Comparison of ENCODE assay signal across 35 cellular contexts in genomic region chr20:53047203-53047602, GRCh38.
"Had no signal": no experiment of that assay in that cellular context is flagged by ENCODE, and none has a peak within 500 bp of the region (broad histone marks: within the 10 kb centered on the region; RNA-seq: fewer than 3 reads in every experiment).

No MANE protein-coding gene starts in this region.

- H3K27me3 Mint-ChIP-seq: activated CD4-positive, alpha-beta memory T cell treated with anti-CD3 and anti-CD28 coated beads, Interleukin-2, amount 10 ng/mL, durations not matched to agents 7 days and 5 days; activated CD4-positive, alpha-beta T cell treated with anti-CD3 and anti-CD28 coated beads for 36 hours; activated CD4-positive, alpha-beta T cell treated with anti-CD3 and anti-CD28 coated beads, Interleukin-2, amount 10 ng/mL, durations not matched to agents 7 days and 5 days; activated CD8-positive, alpha-beta memory T cell treated with anti-CD3 and anti-CD28 coated beads, Interleukin-2, amount 10 ng/mL, durations not matched to agents 7 days and 5 days; activated naive CD4-positive, alpha-beta T cell treated with anti-CD3 and anti-CD28 coated beads, Interleukin-2, amount 10 ng/mL, durations not matched to agents 7 days and 5 days; activated naive CD4-positive, alpha-beta T cell treated with anti-CD3 and anti-CD28 coated beads, Interleukin-2, amount 50 U/mL, for 24 hours; activated naive CD8-positive, alpha-beta T cell had no signal

- H3K36me3 ChIP-seq: ascending aorta, WERI-Rb-1 had no signal

- H3K27ac ChIP-seq: ascending aorta, WERI-Rb-1 had no signal

- H3K27ac Mint-ChIP-seq: activated CD4-positive, alpha-beta memory T cell treated with anti-CD3 and anti-CD28 coated beads, Interleukin-2, amount 10 ng/mL, durations not matched to agents 7 days and 5 days; activated CD4-positive, alpha-beta T cell treated with anti-CD3 and anti-CD28 coated beads for 36 hours; activated CD4-positive, alpha-beta T cell treated with anti-CD3 and anti-CD28 coated beads, Interleukin-2, amount 10 ng/mL, durations not matched to agents 7 days and 5 days; activated CD8-positive, alpha-beta memory T cell treated with anti-CD3 and anti-CD28 coated beads, Interleukin-2, amount 10 ng/mL, durations not matched to agents 7 days and 5 days; activated CD8-positive, alpha-beta T cell treated with anti-CD3 and anti-CD28 coated beads, Interleukin-2, amount 10 ng/mL, durations not matched to agents 7 days and 5 days; activated naive CD4-positive, alpha-beta T cell treated with anti-CD3 and anti-CD28 coated beads, Interleukin-2, amount 10 ng/mL, durations not matched to agents 7 days and 5 days; activated naive CD4-positive, alpha-beta T cell treated with anti-CD3 and anti-CD28 coated beads, Interleukin-2, amount 50 U/mL, for 24 hours; activated naive CD8-positive, alpha-beta T cell; activated naive CD8-positive, alpha-beta T cell treated with anti-CD3 and anti-CD28 coated beads, Interleukin-2, amount 10 ng/mL, durations not matched to agents 7 days and 5 days; activated naive CD8-positive, alpha-beta T cell treated with anti-CD3 and anti-CD28 coated beads, Interleukin-2, amount 50 U/mL, for 24 hours; activated T-cell treated with anti-CD3 and anti-CD28 coated beads, Interleukin-2, amount 50 U/mL, for 24 hours; activated T-helper 2 cell treated with anti-CD3 and anti-CD28 coated beads, Interferon-gamma antibody, Interleukin-2, Interleukin-4, amounts not matched to agents 10 μg/mL and 5 μg/mL and 100 μg/mL, durations not matched to agents 14 hours and 24 hours and 36 hours; brain; T-helper 1 cell treated with Interleukin-12 subunit alpha and Interleukin-12 subunit beta and Interleukin-4 antibody, amounts not matched to agents 30 μg/mL and 1 μg/mL, for 36 hours; T-helper 2 cell treated with Interferon-gamma antibody and Interleukin-4, amounts not matched to agents 5 μg/mL and 100 μg/mL, for 36 hours; WTC11 had no signal

- H3K4me3 Mint-ChIP-seq: activated CD4-positive, alpha-beta memory T cell treated with anti-CD3 and anti-CD28 coated beads, Interleukin-2, amount 10 ng/mL, durations not matched to agents 7 days and 5 days; activated CD4-positive, alpha-beta T cell treated with anti-CD3 and anti-CD28 coated beads for 36 hours; activated CD4-positive, alpha-beta T cell treated with anti-CD3 and anti-CD28 coated beads, Interleukin-2, amount 10 ng/mL, durations not matched to agents 7 days and 5 days; activated CD8-positive, alpha-beta memory T cell treated with anti-CD3 and anti-CD28 coated beads, Interleukin-2, amount 10 ng/mL, durations not matched to agents 7 days and 5 days; activated CD8-positive, alpha-beta T cell treated with anti-CD3 and anti-CD28 coated beads, Interleukin-2, amount 10 ng/mL, durations not matched to agents 7 days and 5 days; activated naive CD4-positive, alpha-beta T cell treated with anti-CD3 and anti-CD28 coated beads, Interleukin-2, amount 10 ng/mL, durations not matched to agents 7 days and 5 days; activated naive CD4-positive, alpha-beta T cell treated with anti-CD3 and anti-CD28 coated beads, Interleukin-2, amount 50 U/mL, for 24 hours; activated naive CD8-positive, alpha-beta T cell; activated naive CD8-positive, alpha-beta T cell treated with anti-CD3 and anti-CD28 coated beads, Interleukin-2, amount 10 ng/mL, durations not matched to agents 7 days and 5 days; activated naive CD8-positive, alpha-beta T cell treated with anti-CD3 and anti-CD28 coated beads, Interleukin-2, amount 50 U/mL, for 24 hours; activated T-cell treated with anti-CD3 and anti-CD28 coated beads, Interleukin-2, amount 50 U/mL, for 24 hours; brain; T-helper 1 cell treated with Interleukin-12 subunit alpha and Interleukin-12 subunit beta and Interleukin-4 antibody, amounts not matched to agents 30 μg/mL and 1 μg/mL, for 36 hours; T-helper 2 cell treated with Interferon-gamma antibody and Interleukin-4, amounts not matched to agents 5 μg/mL and 100 μg/mL, for 36 hours; WTC11 had no signal

- H3K4me1 Mint-ChIP-seq: activated CD4-positive, alpha-beta memory T cell treated with anti-CD3 and anti-CD28 coated beads, Interleukin-2, amount 10 ng/mL, durations not matched to agents 7 days and 5 days; activated CD4-positive, alpha-beta T cell treated with anti-CD3 and anti-CD28 coated beads, Interleukin-2, amount 10 ng/mL, durations not matched to agents 7 days and 5 days; activated CD8-positive, alpha-beta memory T cell treated with anti-CD3 and anti-CD28 coated beads, Interleukin-2, amount 10 ng/mL, durations not matched to agents 7 days and 5 days; activated naive CD8-positive, alpha-beta T cell treated with anti-CD3 and anti-CD28 coated beads, Interleukin-2, amount 10 ng/mL, durations not matched to agents 7 days and 5 days; WTC11 had no signal

- DNase-seq: activated CD4-positive, alpha-beta memory T cell treated with anti-CD3 and anti-CD28 coated beads, Interleukin-2, amount 10 ng/mL, durations not matched to agents 7 days and 5 days; activated CD4-positive, alpha-beta T cell treated with anti-CD3 and anti-CD28 coated beads for 1 hour; activated CD4-positive, alpha-beta T cell treated with anti-CD3 and anti-CD28 coated beads for 36 hours; activated CD4-positive, alpha-beta T cell treated with anti-CD3 and anti-CD28 coated beads for 48 hours; activated CD4-positive, alpha-beta T cell treated with anti-CD3 and anti-CD28 coated beads, Interleukin-2, amount 10 ng/mL, durations not matched to agents 7 days and 5 days; activated CD4-positive, alpha-beta T cell treated with anti-CD3 and anti-CD28 coated beads, Interleukin-2, amount 50 U/mL, for 48 hours; activated CD4-positive, CD25-positive, alpha-beta regulatory T cell; activated CD8-positive, alpha-beta memory T cell treated with anti-CD3 and anti-CD28 coated beads for 24 hours; activated CD8-positive, alpha-beta memory T cell treated with anti-CD3 and anti-CD28 coated beads, Interleukin-2, amount 10 ng/mL, durations not matched to agents 7 days and 5 days; activated CD8-positive, alpha-beta memory T cell treated with anti-CD3 and anti-CD28 coated beads, Interleukin-2, amount 50 U/mL, for 48 hours; activated CD8-positive, alpha-beta T cell treated with anti-CD3 and anti-CD28 coated beads, Interleukin-2, amount 10 ng/mL, durations not matched to agents 7 days and 5 days; activated effector memory CD4-positive, alpha-beta T cell treated with Interleukin-2 at 50 U/mL for 16 hours; activated gamma-delta T cell; activated naive CD4-positive, alpha-beta T cell treated with anti-CD3 and anti-CD28 coated beads, Interleukin-2, amount 10 ng/mL, durations not matched to agents 7 days and 5 days; activated naive CD4-positive, alpha-beta T cell treated with Interleukin-2 at 50 U/mL for 16 hours; activated naive CD8-positive, alpha-beta T cell treated with anti-CD3 and anti-CD28 coated beads, Interleukin-2, amount 10 ng/mL, durations not matched to agents 7 days and 5 days; activated naive CD8-positive, alpha-beta T cell treated with anti-CD3 and anti-CD28 coated beads, Interleukin-2, amount 50 U/mL, for 24 hours; activated T-cell treated with anti-CD3 and anti-CD28 coated beads, Interleukin-2, amount 50 U/mL, for 24 hours; activated T-cell treated with anti-CD3 and anti-CD28 coated beads, Interleukin-2, amount 50 U/mL, for 48 hours; amygdala; anterior cingulate cortex; central memory CD4-positive, alpha-beta T cell; T-helper 1 cell; T-helper 2 cell; T-helper 9 cell; WERI-Rb-1 had no signal

- H3K4me3 ChIP-seq: ascending aorta had no signal

- H3K9me3 Mint-ChIP-seq: activated CD4-positive, alpha-beta memory T cell treated with anti-CD3 and anti-CD28 coated beads, Interleukin-2, amount 10 ng/mL, durations not matched to agents 7 days and 5 days; activated naive CD4-positive, alpha-beta T cell treated with anti-CD3 and anti-CD28 coated beads, Interleukin-2, amount 50 U/mL, for 24 hours; activated naive CD8-positive, alpha-beta T cell treated with anti-CD3 and anti-CD28 coated beads, Interleukin-2, amount 10 ng/mL, durations not matched to agents 7 days and 5 days; activated T-helper 2 cell treated with anti-CD3 and anti-CD28 coated beads, Interferon-gamma antibody, Interleukin-2, Interleukin-4, amounts not matched to agents 10 μg/mL and 5 μg/mL and 100 μg/mL, durations not matched to agents 14 hours and 24 hours and 36 hours; T-helper 2 cell treated with Interferon-gamma antibody and Interleukin-4, amounts not matched to agents 5 μg/mL and 100 μg/mL, for 36 hours had no signal

- H3K9me3 ChIP-seq: ascending aorta had no signal

- H3K36me3 Mint-ChIP-seq: activated CD8-positive, alpha-beta memory T cell treated with anti-CD3 and anti-CD28 coated beads, Interleukin-2, amount 10 ng/mL, durations not matched to agents 7 days and 5 days; activated naive CD8-positive, alpha-beta T cell treated with anti-CD3 and anti-CD28 coated beads, Interleukin-2, amount 10 ng/mL, durations not matched to agents 7 days and 5 days; WTC11 had no signal

- H3K27me3 ChIP-seq: ascending aorta had no signal

- H3K4me1 ChIP-seq: ascending aorta had no signal

- ATAC-seq: activated CD4-positive, alpha-beta T cell treated with anti-CD3 and anti-CD28 coated beads for 36 hours; activated CD4-positive, CD25-positive, alpha-beta regulatory T cell treated with anti-CD3 and anti-CD28 coated beads, Interleukin-2, amount 50 U/mL, for 24 hours; activated CD8-positive, alpha-beta memory T cell treated with anti-CD3 and anti-CD28 coated beads, Interleukin-2, amount 10 ng/mL, durations not matched to agents 7 days and 5 days; activated CD8-positive, alpha-beta T cell treated with anti-CD3 and anti-CD28 coated beads, Interleukin-2, amount 10 ng/mL, durations not matched to agents 7 days and 5 days; activated naive CD8-positive, alpha-beta T cell treated with anti-CD3 and anti-CD28 coated beads, Interleukin-2, amount 50 U/mL, for 24 hours; WTC11 had no signal
